20 cellular contexts compared by ENCODE assay signal in genomic region chr11:83409891-83410290, GRCh38.
DNase-seq lines count a peak whose midpoint lies in the region; TF ChIP-seq lines count a peak whose summit lies in the region.
"Had no signal": no experiment of that assay in that cellular context is flagged by ENCODE, and none has a peak within 500 bp of the region (broad histone marks: within the 10 kb centered on the region; RNA-seq: fewer than 3 reads in every experiment).

No MANE protein-coding gene starts in this region.

- no peaks in the 10 kb centered on the region for H3K4me1 Mint-ChIP-seq in CD4-positive, alpha-beta memory T cell

- no peak overlapping the region for H3K4ac ChIP-seq in mesendoderm (ENCODE audit: low read depth, low read length)

- peaks cover 0 to 12% (median 4%) of the 10 kb centered on the region in 8 donors for H3K9me3 Mint-ChIP-seq in CD4-positive, alpha-beta memory T cell
- H3K9me3 Mint-ChIP-seq: CD8-positive, alpha-beta T cell had no signal

- H3K36me3 ChIP-seq in mesendoderm (ENCODE audit: control insufficient read depth, insufficient read depth, low read length): no peaks in the 10 kb centered on the region
- no peaks in the 10 kb centered on the region for H3K36me3 ChIP-seq in stomach
- H3K36me3 ChIP-seq in CD4-positive, alpha-beta memory T cell (ENCODE audit: insufficient read depth, low read length): no peaks in the 10 kb centered on the region
- H3K36me3 ChIP-seq: BE2C, HAP-1, SJCRH30 had no signal

- no peak overlapping the region for H3K4me2 ChIP-seq in mesendoderm (ENCODE audit: low read length)

- H3K18ac ChIP-seq in mesendoderm (ENCODE audit: low read length): peak overlapping the region; percentile 76

- no peak overlapping the region for H2BK120ac ChIP-seq in mesendoderm (ENCODE audit: low read depth, low read length)

- TF ChIP-seq CTCF in LNCaP clone FGC (IDR thresholded peaks at IDR 0.05; ENCODE audit: control insufficient read depth, extremely low read depth, insufficient read depth) (no peak), dorsolateral prefrontal cortex (IDR thresholded peaks at IDR 0.05 in 54 of 56, conservative IDR thresholded peaks at IDR 0.05 in 2 of 56; ENCODE audit: low read depth in 1 of 56, partially characterized antibody in 56 of 56) (no peak), stomach (IDR thresholded peaks at IDR 0.05) (no peak)

- no peaks in the 10 kb centered on the region for H3K27me3 ChIP-seq in dorsolateral prefrontal cortex
- no peaks in the 10 kb centered on the region for H3K27me3 ChIP-seq in mesendoderm (ENCODE audit: insufficient read depth, low read length, poor library complexity)
- no peaks in the 10 kb centered on the region for H3K27me3 ChIP-seq in stomach
- H3K27me3 ChIP-seq in CD4-positive, alpha-beta memory T cell (ENCODE audit: insufficient read depth, low read length): no peaks in the 10 kb centered on the region
- H3K27me3 ChIP-seq: BE2C, SJCRH30 had no signal

- no peak overlapping the region for H3K23ac ChIP-seq in mesendoderm (ENCODE audit: low read length)

- DNase-seq in LNCaP clone FGC (ENCODE audit: low read depth) (peak; percentile 66), dorsolateral prefrontal cortex (peak; percentile 16 to 55 (median 44)), mesendoderm (no peak), stomach (peak; percentile 59), SW480 (ENCODE audit: low spot score) (no peak), DMS153 (lab: John Stamatoyannopoulos, UW) (no peak)
- DNase-seq in CD4-positive, alpha-beta memory T cell: no peak
- DNase-seq: BE2C; CD8-positive, alpha-beta T cell; DMS79; IMR-90; Karpas-422; MM.1S; NCI-H1694 treated with DMSO at 0.1 percent for 48 hours; NCI-H446; NCI-H69; OCI-M1; RPMI8226; SJCRH30 had no signal

- TF ChIP-seq EP300 in stomach (IDR thresholded peaks at IDR 0.05): no peak

- H3K79me1 ChIP-seq in mesendoderm (ENCODE audit: low read length): no peaks in the 10 kb centered on the region

- H3K79me2 ChIP-seq in mesendoderm (ENCODE audit: control insufficient read depth, insufficient read depth, low read length): no peaks in the 10 kb centered on the region

- no peak overlapping the region for H3K27ac Mint-ChIP-seq in CD4-positive, alpha-beta memory T cell
- H3K27ac Mint-ChIP-seq: CD8-positive, alpha-beta T cell had no signal

- H3K4me3 ChIP-seq in LNCaP clone FGC (ENCODE audit: low read depth, low read length) (no peak overlapping the region), dorsolateral prefrontal cortex (no peak overlapping the region), mesendoderm (ENCODE audit: low read length) (no peak overlapping the region), stomach (no peak overlapping the region)
- no peak overlapping the region for H3K4me3 ChIP-seq in CD4-positive, alpha-beta memory T cell (ENCODE audit: low read length in 2 of 2)
- H3K4me3 ChIP-seq: HAP-1, SJCRH30 had no signal

- H3K27ac ChIP-seq in dorsolateral prefrontal cortex (peak overlapping the region in 24 of 59 donors; percentile 0 to 80 (median 46)), mesendoderm (ENCODE audit: low read depth, low read length) (no peak overlapping the region), stomach (peak overlapping the region; percentile 50 to 72 (median 66))
- no peak overlapping the region for H3K27ac ChIP-seq in CD4-positive, alpha-beta memory T cell (ENCODE audit: low read depth, low read length)
- H3K27ac ChIP-seq: SJCRH30 had no signal

- no peak overlapping the region for H4K8ac ChIP-seq in mesendoderm (ENCODE audit: low read depth, low read length)

- H3K56ac ChIP-seq in mesendoderm (ENCODE audit: low read length): no peak overlapping the region

- H3K9ac ChIP-seq in mesendoderm (ENCODE audit: low read length): no peak overlapping the region

- POLR2A ChIA-PET in CD4-positive, alpha-beta memory T cell (lab: Charles Lee; ENCODE audit: partially characterized antibody): no interaction called here

- no peak overlapping the region for H2BK5ac ChIP-seq in mesendoderm (ENCODE audit: low read length)

- peaks cover 0 to 3% of the 10 kb centered on the region in 2 donors for H3K36me3 Mint-ChIP-seq in CD4-positive, alpha-beta memory T cell
- H3K36me3 Mint-ChIP-seq: CD8-positive, alpha-beta T cell had no signal

- H2AK5ac ChIP-seq in mesendoderm (ENCODE audit: low read length): no peak overlapping the region

- no peaks in the 10 kb centered on the region for H3K27me3 Mint-ChIP-seq in CD4-positive, alpha-beta memory T cell

- H4K5ac ChIP-seq in mesendoderm (ENCODE audit: low read length): no peak overlapping the region

- no CpG with 5 or more reads among the region's 2 CpGs for WGBS in mesendoderm (ENCODE audit: extremely low coverage, insufficient coverage, low lambda C conversion rate)
- WGBS in stomach, 5 donors: 32 to 50% (median 35%) methylated on average over 2 of the region's 2 CpGs

- H3K9me3 ChIP-seq in stomach: no peaks in the 10 kb centered on the region
- no peaks in the 10 kb centered on the region for H3K9me3 ChIP-seq in CD4-positive, alpha-beta memory T cell (ENCODE audit: control insufficient read depth in 1 of 2, low read length in 2 of 2)
- H3K9me3 ChIP-seq: BE2C, HAP-1, SJCRH30 had no signal

- no peak overlapping the region for H3K4me3 Mint-ChIP-seq in CD4-positive, alpha-beta memory T cell
- H3K4me3 Mint-ChIP-seq: CD8-positive, alpha-beta T cell had no signal

- H2BK15ac ChIP-seq in mesendoderm (replicated peaks; ENCODE audit: low read depth): peak overlapping the region; percentile 75

- no peaks in the 10 kb centered on the region for H3K4me1 ChIP-seq in mesendoderm (ENCODE audit: control insufficient read depth, low read depth, low read length)
- H3K4me1 ChIP-seq in stomach: peaks cover 0 to 8% (median 4%) of the 10 kb centered on the region in 4 donors
- H3K4me1 ChIP-seq in CD4-positive, alpha-beta memory T cell (ENCODE audit: insufficient read depth, low read length): no peaks in the 10 kb centered on the region
- H3K4me1 ChIP-seq: HAP-1, SJCRH30 had no signal

- TF ChIP-seq POLR2A in stomach (IDR thresholded peaks at IDR 0.05): no peak

- intact Hi-C loops in dorsolateral prefrontal cortex (cut with DNase I): no loop called here
- intact Hi-C loops in stomach (cut with DNase I; ENCODE audit: low total_unique reads): no loop called here
- intact Hi-C loops in CD4-positive, alpha-beta memory T cell (cut with micrococcal nuclease): no loop called here

- CTCF ChIA-PET in CD4-positive, alpha-beta memory T cell (lab: Charles Lee; ENCODE audit: partially characterized antibody): no interaction called here

Comparison
In these comparisons a context has a peak if more than half of its experiments do, and no peak if none do; other contexts are left out.
1. DNase-seq: peak in LNCaP clone FGC (single experiment), dorsolateral prefrontal cortex (10 of 10) and stomach (single experiment); none in mesendoderm (single experiment), SW480 (single experiment), DMS153 (single experiment) and CD4-positive, alpha-beta memory T cell (0 of 5).
2. H3K27ac ChIP-seq: peak in stomach (5 of 5); none in mesendoderm (single experiment) and CD4-positive, alpha-beta memory T cell (single experiment).